Comparison of ENCODE assay signal across 20 cellular contexts in genomic region chr6:111204305-111204704, GRCh38.
"Had no signal": no experiment of that assay in that cellular context is flagged by ENCODE, and none has a peak within 500 bp of the region (broad histone marks: within the 10 kb centered on the region; RNA-seq: fewer than 3 reads in every experiment).

No MANE protein-coding gene starts in this region.

- DNase-seq: colonic mucosa; dermis blood vessel endothelial cell; foreskin keratinocyte; head of caudate nucleus; hippocampal formation; mesenchymal stem cell; midbrain; nucleus accumbens; ovary; right lobe of liver; stimulated activated CD4-positive, alpha-beta T cell treated with anti-CD3 and anti-CD28 coated beads, Interleukin-12 subunit alpha, Interleukin-12 subunit beta, amount 100 ng/mL, for 4 hours; stimulated activated naive CD4-positive, alpha-beta T cell; stomach; substantia nigra; upper lobe of left lung had no signal

- ATAC-seq: foreskin keratinocyte; natural killer cell treated with Interleukin-12 subunit alpha and Interleukin-12 subunit beta and Interleukin-15 and Interleukin-18, amount 100 ng/mL, for 72 hours; right lobe of liver had no signal

- H3K4me3 ChIP-seq: colonic mucosa, lung, neural progenitor cell, ovary, right lobe of liver, stomach, thoracic aorta, upper lobe of left lung, vagina had no signal

- H3K4me1 ChIP-seq: colonic mucosa, foreskin keratinocyte, upper lobe of left lung, vagina had no signal

- H3K27me3 ChIP-seq: colonic mucosa, foreskin keratinocyte, neural progenitor cell, ovary, right lobe of liver, stomach, upper lobe of left lung, vagina had no signal

- H3K27ac Mint-ChIP-seq: natural killer cell treated with Interleukin-12 subunit alpha and Interleukin-12 subunit beta and Interleukin-15 and Interleukin-18, amount 100 ng/mL, for 72 hours; neural progenitor cell had no signal

- H3K36me3 Mint-ChIP-seq: natural killer cell treated with Interleukin-12 subunit alpha and Interleukin-12 subunit beta and Interleukin-15 and Interleukin-18, amount 100 ng/mL, for 72 hours had no signal

- H3K9me3 Mint-ChIP-seq: natural killer cell treated with Interleukin-12 subunit alpha and Interleukin-12 subunit beta and Interleukin-15 and Interleukin-18, amount 100 ng/mL, for 72 hours; neural progenitor cell had no signal

- H3K36me3 ChIP-seq: colonic mucosa, neural progenitor cell, ovary, right lobe of liver, stomach, thoracic aorta, upper lobe of left lung, vagina had no signal

- H3K4me3 Mint-ChIP-seq: natural killer cell treated with Interleukin-12 subunit alpha and Interleukin-12 subunit beta and Interleukin-15 and Interleukin-18, amount 100 ng/mL, for 72 hours; neural progenitor cell had no signal

- H3K27ac ChIP-seq: colonic mucosa, foreskin keratinocyte, neural progenitor cell, ovary, right lobe of liver, stomach, thoracic aorta, upper lobe of left lung, vagina had no signal

- H3K9me3 ChIP-seq: colonic mucosa, ovary, right lobe of liver, stomach, thoracic aorta, upper lobe of left lung, vagina had no signal
